Comparison of ENCODE assay signal across 18 cellular contexts in genomic region chr4:87406462-87406861, GRCh38. TPM values are rescaled to one million over a fixed set of nuclear protein-coding genes. Genes with fewer than 3 reads are reported as not detected.
DNase-seq lines count a peak whose midpoint lies in the region; ATAC-seq, FAIRE-seq and TF ChIP-seq lines count a peak whose summit lies in the region.
"Had no signal": no experiment of that assay in that cellular context is flagged by ENCODE, and none has a peak within 500 bp of the region (broad histone marks: within the 10 kb centered on the region; RNA-seq: fewer than 3 reads in every experiment).

No MANE protein-coding gene starts in this region.

- peaks cover 4% of the 10 kb centered on the region for H3K4me1 ChIP-seq in CD4-positive, CD25-positive, alpha-beta regulatory T cell (ENCODE audit: control insufficient read depth, insufficient read depth, low read length, poor library complexity, severe bottlenecking)
- H3K4me1 ChIP-seq in K562 (replicated peaks in 1 of 2; ENCODE audit: control insufficient read depth in 2 of 2, insufficient read depth in 2 of 2, low read length in 2 of 2) = peaks cover 0 to 3% of the 10 kb centered on the region in 2 experiments; a peak in 3 of 5 replicates
- no peaks in the 10 kb centered on the region; the same call in 1 of the 2 replicates for H3K4me1 ChIP-seq in SJCRH30
- peaks cover 9 to 18% (median 14%) of the 10 kb centered on the region in 3 donors for H3K4me1 ChIP-seq in pancreas
- H3K4me1 ChIP-seq: psoas muscle had no signal

- 15% methylated on average over 6 of the region's 6 CpGs for WGBS in K562 (ENCODE audit: insufficient coverage, low coverage, missing lambda C conversion rate)
- 87 to 91% methylated on average over 6 of the region's 6 CpGs for WGBS in pancreas, 2 donors

- H3K36me3 ChIP-seq in CD4-positive, CD25-positive, alpha-beta regulatory T cell (ENCODE audit: control insufficient read depth, insufficient read depth, low read length) = no peaks in the 10 kb centered on the region
- H3K36me3 ChIP-seq in K562 (ENCODE audit: control insufficient read depth, insufficient read depth, low read length) = no peaks in the 10 kb centered on the region
- no peaks in the 10 kb centered on the region for H3K36me3 ChIP-seq in SJCRH30
- H3K36me3 ChIP-seq in pancreas = no peaks in the 10 kb centered on the region
- H3K36me3 ChIP-seq: stomach had no signal

- ATAC-seq in CD4-positive, CD25-positive, alpha-beta regulatory T cell (ENCODE audit: low read depth in 2 of 2) = peak in 1 of 2 donors; percentile 55
- peak; percentile 58 for ATAC-seq in GM19397 (IDR thresholded peaks at IDR 0.05; ENCODE audit: unreplicated experiment)
- ATAC-seq in K562 = peak; percentile 64
- ATAC-seq in pancreas = no peak
- no peak for ATAC-seq in HG03175 (IDR thresholded peaks at IDR 0.05; ENCODE audit: unreplicated experiment)
- ATAC-seq: HCT116, psoas muscle had no signal

- no peaks in the 10 kb centered on the region for H4K20me1 ChIP-seq in K562 (replicated peaks; ENCODE audit: control insufficient read depth, insufficient read depth, low read length)

- peak overlapping the region in 1 of 3 donors; percentile 65 for H3K27ac Mint-ChIP-seq in CD4-positive, CD25-positive, alpha-beta regulatory T cell

- peak overlapping the region; percentile 10 for H3K4me3 ChIP-seq in CD4-positive, CD25-positive, alpha-beta regulatory T cell (ENCODE audit: low read depth, low read length)
- H3K4me3 ChIP-seq in NB4 (ENCODE audit: low read depth, low read length) (peak overlapping the region; percentile 37), K562 (no peak overlapping the region), SJCRH30 (no peak overlapping the region), pancreas (no peak overlapping the region)
- H3K4me3 ChIP-seq: psoas muscle, stomach had no signal

- no peaks in the 10 kb centered on the region for H3K36me3 Mint-ChIP-seq in CD4-positive, CD25-positive, alpha-beta regulatory T cell

- no peaks in the 10 kb centered on the region for H3K79me2 ChIP-seq in K562 (ENCODE audit: control insufficient read depth, insufficient read depth, low read length)

- TF ChIP-seq CTCF in NB4 (IDR thresholded peaks at IDR 0.05; ENCODE audit: low read depth, low read length) (peak; percentile 21), K562 (IDR thresholded peaks at IDR 0.05 in 2 of 3, conservative IDR thresholded peaks at IDR 0.05 in 1 of 3; ENCODE audit: insufficient read depth in 2 of 3, low read depth in 1 of 3, low read length in 3 of 3) (no peak), pancreas (IDR thresholded peaks at IDR 0.05) (no peak)

- peak overlapping the region; percentile 48 for H2AFZ ChIP-seq in K562 (ENCODE audit: low read depth, low read length)

- H3K4me2 ChIP-seq in K562 (ENCODE audit: insufficient read depth, low read length) = no peak overlapping the region

- no peak for FAIRE-seq in K562 (lab: Jason Lieb, UNC)
- FAIRE-seq in pancreas (lab: Jason Lieb, UNC) = no peak

- H3K27me3 Mint-ChIP-seq in CD4-positive, CD25-positive, alpha-beta regulatory T cell = peaks cover 24% of the 10 kb centered on the region

- H3K27ac ChIP-seq in CD4-positive, CD25-positive, alpha-beta regulatory T cell (ENCODE audit: insufficient read depth, low read length, poor library complexity, severe bottlenecking) = no peak overlapping the region
- H3K27ac ChIP-seq in K562 (ENCODE audit: extremely low read depth, low read depth, low read length) = no peak overlapping the region
- no peak overlapping the region for H3K27ac ChIP-seq in SJCRH30
- no peak overlapping the region for H3K27ac ChIP-seq in pancreas
- H3K27ac ChIP-seq: psoas muscle, stomach had no signal

- no peak for TF ChIP-seq RAD21 in K562 (CRISPR knock-in tag; conservative IDR thresholded peaks at IDR 0.05 in 1 of 2, IDR thresholded peaks at IDR 0.05 in 1 of 2)

- no TSS peak for BruUV-seq in K562 (replicated peaks; lab: Mats Ljungman, UMichigan)

- intact Hi-C loops in K562 (cut with micrococcal nuclease) = no loop called here
- intact Hi-C loops in pancreas (cut with DNase I) = no loop called here

- TF ChIP-seq POLR2A in NB4 (IDR thresholded peaks at IDR 0.05; ENCODE audit: extremely low read depth, insufficient read length) (no peak), K562 (conservative IDR thresholded peaks at IDR 0.05) (no peak)

- CTCF ChIA-PET in K562 (lab: Yijun Ruan, JAX; ENCODE audit: low intra/inter-chr PET ratio) = no interaction called here

- H3K27me3 ChIP-seq in CD4-positive, CD25-positive, alpha-beta regulatory T cell (ENCODE audit: control insufficient read depth, insufficient read depth, low read length) = peaks cover 8% of the 10 kb centered on the region
- H3K27me3 ChIP-seq in K562 (ENCODE audit: control insufficient read depth in 2 of 2, insufficient read depth in 2 of 2, low read length in 2 of 2) = no peaks in the 10 kb centered on the region; a peak in 1 of 5 replicates
- no peaks in the 10 kb centered on the region for H3K27me3 ChIP-seq in SJCRH30
- no peaks in the 10 kb centered on the region for H3K27me3 ChIP-seq in pancreas
- H3K27me3 ChIP-seq: stomach had no signal

- H3K9me3 Mint-ChIP-seq in CD4-positive, CD25-positive, alpha-beta regulatory T cell = no peaks in the 10 kb centered on the region

- POLR2A ChIA-PET in K562 (lab: Yijun Ruan, JAX) = no interaction called here

- H3K9ac ChIP-seq in K562 (ENCODE audit: insufficient read depth in 1 of 2, low read depth in 2 of 2, low read length in 2 of 2) = no peak overlapping the region

- H3K4me1 Mint-ChIP-seq in CD4-positive, CD25-positive, alpha-beta regulatory T cell = peaks cover 0 to 17% (median 3%) of the 10 kb centered on the region in 4 donors

- peak in 1 of 3 donors; percentile 47 for DNase-seq in CD4-positive, CD25-positive, alpha-beta regulatory T cell
- DNase-seq in NB4 (ENCODE audit: low read depth) (peak; percentile 93), K562 (ENCODE audit: extremely low read depth in 1 of 4, low spot score in 3 of 4) (no peak), SJCRH30 (no peak), amygdala (lab: John Stamatoyannopoulos, UW) (no peak), pancreas (no peak)
- DNase-seq: activated naive CD4-positive, alpha-beta T cell treated with Interleukin-2 at 50 U/mL for 16 hours; AML-193; erythroblast; hypothalamus; mammary epithelial cell; NCI-H446 treated with DMSO at 0.1 percent for 48 hours; psoas muscle; Right ventricle myocardium superior; stomach had no signal

- no peak for TF ChIP-seq EP300 in K562 (IDR thresholded peaks at IDR 0.05; ENCODE audit: low read length)

- in situ Hi-C loops in K562 (cut with MboI) = no loop called here

- no peaks in the 10 kb centered on the region for H3K9me3 ChIP-seq in CD4-positive, CD25-positive, alpha-beta regulatory T cell (ENCODE audit: control insufficient read depth in 2 of 2, low read length in 2 of 2)
- H3K9me3 ChIP-seq in K562 (replicated peaks; ENCODE audit: control insufficient read depth, insufficient read depth, low read depth, low read length) = no peaks in the 10 kb centered on the region
- H3K9me3 ChIP-seq in SJCRH30 (replicated peaks) = 0 out of 2 replicates have a peak, but pooled peaks cover 4% of the 10 kb centered on the region
- H3K9me3 ChIP-seq in pancreas = no peaks in the 10 kb centered on the region
- H3K9me3 ChIP-seq: psoas muscle, stomach had no signal

- H3K9me1 ChIP-seq in K562 (ENCODE audit: control insufficient read depth, insufficient read depth, low read length) = no peaks in the 10 kb centered on the region

- H3K4me3 Mint-ChIP-seq in CD4-positive, CD25-positive, alpha-beta regulatory T cell = peak overlapping the region in 3 of 4 donors; percentile 3 to 71 (median 62)

RNA-seq across cellular contexts. Expression of gene HSD17B11, which starts 15.5 kb away (rescaled TPM):
- 41.0 TPM for total RNA-seq in CD4-positive, CD25-positive, alpha-beta regulatory T cell
- polyA plus RNA-seq in CD4-positive, CD25-positive, alpha-beta regulatory T cell = 100 to 1,000 TPM in 3 of 4 donors, 10 to 100 TPM in 1; 93.7 to 139 (median 104) TPM
- 35.2 and 71.1 TPM in 2 replicates for total RNA-seq in K562 (2011; cell fraction: chromatin; rRNA removed; ENCODE audit: low replicate concordance)
- 36.2 and 41.8 TPM in 2 replicates for total RNA-seq in K562 (2011; cell fraction: nucleolus; rRNA removed)
- 54.8 and 73.6 TPM in 2 replicates for total RNA-seq in K562 (2011; cell fraction: nucleoplasm; rRNA removed)
- total RNA-seq in K562 (2014; rRNA removed) (26.0 and 33.6 TPM in 2 replicates), K562 (2014; rRNA removed; fragmentation: Illumina TruSeq; extraction: Trizol) (81.0 and 99.3 TPM in 2 replicates), K562 (2015; rRNA removed; fragmentation: Illumina TruSeq; extraction: Trizol) (60.8 and 73.9 TPM in 2 replicates), K562 (2021) (55.8 and 59.4 TPM in 2 replicates), pancreas (10 to 100 TPM; 20.0 to 53.5 (median 34.8) TPM)
- polyA plus RNA-seq in K562 (2011; rRNA removed) (67.3 and 83.7 TPM in 2 replicates), K562 (2014; fragmentation: Illumina TruSeq; extraction: Trizol) (64.0 and 85.1 TPM in 2 replicates), K562 (2014; fragmentation: Nextera tagmentation; extraction: Ambion mirVana) (100 to 1,000 TPM; 106 to 108 TPM), K562 (2014; rRNA removed) (43.2 and 52.0 TPM in 2 replicates), pancreas (10 to 100 TPM; 31.1 to 43.7 TPM)
- 11.5 and 32.5 TPM in 2 replicates for polyA plus RNA-seq in K562 (2011; cell fraction: cytosol; rRNA removed)
- polyA plus RNA-seq in K562 (2011; cell fraction: nucleus; rRNA removed) = 13.2 and 28.9 TPM in 2 replicates
- polyA plus RNA-seq in K562 (2012) = 44.3 and 122 TPM in 2 replicates
- 93.5 and 98.2 TPM in 2 replicates for polyA minus RNA-seq in K562 (2011; rRNA and poly(A)+ RNA removed)
- polyA minus RNA-seq in K562 (2011; cell fraction: cytosol; rRNA and poly(A)+ RNA removed) = 14.4 and 21.4 TPM in 2 replicates
- 10.2 and 25.2 TPM in 2 replicates for polyA minus RNA-seq in K562 (2011; cell fraction: nucleus; rRNA and poly(A)+ RNA removed)
- total RNA-seq in SJCRH30 (2014; rRNA removed; shearing (Covaris generic)) = 57.9 and 62.5 TPM in 2 replicates

RNA-seq across cellular contexts. Expression of gene NUDT9, which starts 15.9 kb away (rescaled TPM):
- total RNA-seq in CD4-positive, CD25-positive, alpha-beta regulatory T cell = 12.5 TPM
- 10 to 100 TPM; 16.8 to 23.1 (median 21.0) TPM for polyA plus RNA-seq in CD4-positive, CD25-positive, alpha-beta regulatory T cell
- total RNA-seq in K562 (2011; cell fraction: chromatin; rRNA removed; ENCODE audit: low replicate concordance) = 22.8 and 27.0 TPM in 2 replicates
- 32.6 and 33.2 TPM in 2 replicates for total RNA-seq in K562 (2011; cell fraction: nucleolus; rRNA removed)
- total RNA-seq in K562 (2011; cell fraction: nucleoplasm; rRNA removed) = 35.9 and 47.6 TPM in 2 replicates
- total RNA-seq in K562 (2014; rRNA removed) = 15.9 and 17.7 TPM in 2 replicates
- total RNA-seq in K562 (2014; rRNA removed; fragmentation: Illumina TruSeq; extraction: Trizol) = 19.1 and 20.3 TPM in 2 replicates
- total RNA-seq in K562 (2015; rRNA removed; fragmentation: Illumina TruSeq; extraction: Trizol) = 19.9 and 20.8 TPM in 2 replicates
- total RNA-seq in K562 (2021) = 13.0 and 14.7 TPM in 2 replicates
- polyA plus RNA-seq in K562 (2011; rRNA removed) = 16.0 and 19.1 TPM in 2 replicates
- 8.9 and 9.7 TPM in 2 replicates for polyA plus RNA-seq in K562 (2011; cell fraction: cytosol; rRNA removed)
- polyA plus RNA-seq in K562 (2011; cell fraction: nucleus; rRNA removed) = 10.7 and 13.8 TPM in 2 replicates
- 13.4 and 17.1 TPM in 2 replicates for polyA plus RNA-seq in K562 (2012)
- 16.8 and 20.5 TPM in 2 replicates for polyA plus RNA-seq in K562 (2014; fragmentation: Illumina TruSeq; extraction: Trizol)
- polyA plus RNA-seq in K562 (2014; fragmentation: Nextera tagmentation; extraction: Ambion mirVana) = 10 to 100 TPM in 1 of 2 experiments, 1 to 10 TPM in 1; 8.5 to 16.3 TPM
- 18.0 and 23.0 TPM in 2 replicates for polyA plus RNA-seq in K562 (2014; rRNA removed)
- 17.1 and 21.0 TPM in 2 replicates for polyA minus RNA-seq in K562 (2011; rRNA and poly(A)+ RNA removed)
- polyA minus RNA-seq in K562 (2011; cell fraction: cytosol; rRNA and poly(A)+ RNA removed) = 6.8 and 10.7 TPM in 2 replicates
- polyA minus RNA-seq in K562 (2011; cell fraction: nucleus; rRNA and poly(A)+ RNA removed) = 24.6 and 26.3 TPM in 2 replicates
- total RNA-seq in SJCRH30 (2014; rRNA removed; shearing (Covaris generic)) = 38.5 and 40.7 TPM in 2 replicates
- total RNA-seq in pancreas = 10 to 100 TPM; 22.1 to 34.0 (median 28.1) TPM
- polyA plus RNA-seq in pancreas = 10 to 100 TPM; 45.4 to 64.4 TPM

Comparison
In these comparisons a context has a peak if more than half of its experiments do, and no peak if none do; other contexts are left out.
1. ATAC-seq: peak in GM19397 (single experiment) and K562 (single experiment); none in pancreas (0 of 4) and HG03175 (single experiment).
2. H3K4me3 ChIP-seq: peak in CD4-positive, CD25-positive, alpha-beta regulatory T cell (single experiment) and NB4 (single experiment); none in K562 (single experiment), SJCRH30 (single experiment) and pancreas (0 of 4).